8 cellular contexts compared by ENCODE assay signal in the genomic region with DNA sequence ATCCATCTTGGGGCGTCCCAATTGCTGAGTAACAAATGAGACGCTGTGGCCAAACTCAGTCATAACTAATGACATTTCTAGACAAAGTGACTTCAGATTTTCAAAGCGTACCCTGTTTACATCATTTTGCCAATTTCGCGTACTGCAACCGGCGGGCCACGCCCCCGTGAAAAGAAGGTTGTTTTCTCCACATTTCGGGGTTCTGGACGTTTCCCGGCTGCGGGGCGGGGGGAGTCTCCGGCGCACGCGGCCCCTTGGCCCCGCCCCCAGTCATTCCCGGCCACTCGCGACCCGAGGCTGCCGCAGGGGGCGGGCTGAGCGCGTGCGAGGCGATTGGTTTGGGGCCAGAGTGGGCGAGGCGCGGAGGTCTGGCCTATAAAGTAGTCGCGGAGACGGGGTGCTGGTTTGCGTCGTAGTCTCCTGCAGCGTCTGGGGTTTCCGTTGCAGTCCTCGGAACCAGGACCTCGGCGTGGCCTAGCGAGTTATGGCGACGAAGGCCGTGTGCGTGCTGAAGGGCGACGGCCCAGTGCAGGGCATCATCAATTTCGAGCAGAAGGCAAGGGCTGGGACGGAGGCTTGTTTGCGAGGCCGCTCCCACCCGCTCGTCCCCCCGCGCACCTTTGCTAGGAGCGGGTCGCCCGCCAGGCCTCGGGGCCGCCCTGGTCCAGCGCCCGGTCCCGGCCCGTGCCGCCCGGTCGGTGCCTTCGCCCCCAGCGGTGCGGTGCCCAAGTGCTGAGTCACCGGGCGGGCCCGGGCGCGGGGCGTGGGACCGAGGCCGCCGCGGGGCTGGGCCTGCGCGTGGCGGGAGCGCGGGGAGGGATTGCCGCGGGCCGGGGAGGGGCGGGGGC. TPM values are rescaled to one million over a fixed set of nuclear protein-coding genes. Genes with fewer than 3 reads are reported as not detected.
DNase-seq lines count a peak whose midpoint lies in the region; ATAC-seq and TF ChIP-seq lines count a peak whose summit lies in the region.

A gene (plus strand): TSS at position 408 of the 848 bp plus-strand sequence. CDS start 77 bp downstream, at position 485.

- peak within 1 kb of the TSS; percentile 71 for H3K27ac ChIP-seq in WERI-Rb-1
- peak within 1 kb of the TSS; percentile 85 to 96 for H3K27ac ChIP-seq in breast epithelium
- no peak within 1 kb of the TSS for H3K27ac ChIP-seq in iPS-20b (ENCODE audit: low read length)
- peak within 1 kb of the TSS; percentile 72 to 95 (median 87) for H3K27ac ChIP-seq in skin epidermis

- ATAC-seq in GM18909 (IDR thresholded peaks at IDR 0.05; ENCODE audit: poor library complexity, unreplicated experiment) (peak; percentile 97), HG03159 (IDR thresholded peaks at IDR 0.05; ENCODE audit: unreplicated experiment) (peak; percentile 94)

- intact Hi-C loops in breast epithelium (cut with DNase I; ENCODE audit: low total_unique reads), result no loop called here

- TF ChIP-seq CTCF in WERI-Rb-1 (IDR thresholded peaks at IDR 0.05; ENCODE audit: low read depth, low read length) (no peak), breast epithelium (IDR thresholded peaks at IDR 0.05) (peak in 1 of 3 donors; percentile 12)

- peak within 1 kb of the TSS; percentile 76; the same call in 1 of the 2 replicates for H3K9ac ChIP-seq in iPS-20b (ENCODE audit: low read depth, low read length)

- H3K4me1 ChIP-seq in breast epithelium, result peaks cover 0 to 6% of the 10 kb centered on the region in 2 donors
- peaks cover 2% of the 10 kb centered on the region; the same call in 1 of the 2 replicates for H3K4me1 ChIP-seq in iPS-20b (ENCODE audit: insufficient read depth, low read length)

- H3K9me3 ChIP-seq in WERI-Rb-1 (ENCODE audit: severe bottlenecking) (no peaks in the 10 kb centered on the region), breast epithelium (no peaks in the 10 kb centered on the region), iPS-20b (ENCODE audit: insufficient read depth, low read depth, low read length) (no peaks in the 10 kb centered on the region)

- H3K36me3 ChIP-seq in WERI-Rb-1, result peaks cover 30% of the 10 kb centered on the region
- H3K36me3 ChIP-seq in breast epithelium, result no peaks in the 10 kb centered on the region
- peaks cover 24% of the 10 kb centered on the region; the same call in 1 of the 2 replicates for H3K36me3 ChIP-seq in iPS-20b (ENCODE audit: insufficient read depth, low read depth, low read length)

- H3K4me3 ChIP-seq in WERI-Rb-1 (ENCODE audit: low read depth, low read length) (peak within 1 kb of the TSS; percentile 66), breast epithelium (peak within 1 kb of the TSS; percentile 84 to 96 (median 86)), iPS-20b (ENCODE audit: low read length) (peak within 1 kb of the TSS; percentile 78), skin epidermis (peak within 1 kb of the TSS; percentile 44 to 83 (median 80))

- DNase-seq in AG08395 (ENCODE audit: low spot score) (peak; percentile 97), NCI-H2227 (lab: John Stamatoyannopoulos, UW; ENCODE audit: unreplicated experiment) (peak; percentile 97), WERI-Rb-1 (peak; percentile 98), breast epithelium (ENCODE audit: low spot score in 2 of 2) (peak; percentile 92 to 96)

- H3K27me3 ChIP-seq in WERI-Rb-1 (ENCODE audit: insufficient read depth, low read depth, severe bottlenecking) (no peaks in the 10 kb centered on the region), breast epithelium (no peaks in the 10 kb centered on the region), iPS-20b (ENCODE audit: insufficient read depth, low read length) (no peaks in the 10 kb centered on the region)

- peak; percentile 69 for TF ChIP-seq POLR2A in breast epithelium (IDR thresholded peaks at IDR 0.05)

RNA-seq across cellular contexts. Expression of the gene that starts here (rescaled TPM):
- 100 to 1,000 TPM; 214 to 314 (median 218) TPM for total RNA-seq in breast epithelium
